8 cellular contexts compared by ENCODE assay signal in genomic region chr4:7067523-7068278, GRCh38. TPM values are rescaled to one million over a fixed set of nuclear protein-coding genes. Genes with fewer than 3 reads are reported as not detected.
DNase-seq lines count a peak whose midpoint lies in the region; ATAC-seq and TF ChIP-seq lines count a peak whose summit lies in the region.

Gene GRPEL1 (minus strand): TSS chr4:7068064. CDS start chr4:7068032, 32 bp downstream.

- H3K27me3 Mint-ChIP-seq in activated T-cell treated with anti-CD3 and anti-CD28 coated beads, Interleukin-2, amount 50 U/mL, for 24 hours = peaks cover 2% of the 10 kb centered on the region

- peak within 1 kb of the TSS; percentile 96 for H3K27ac Mint-ChIP-seq in activated T-cell treated with anti-CD3 and anti-CD28 coated beads, Interleukin-2, amount 50 U/mL, for 24 hours

- H4K20me1 ChIP-seq in OCI-LY3 (ENCODE audit: insufficient read depth, low read length) = peaks cover 33% of the 10 kb centered on the region

- H3K27me3 ChIP-seq in OCI-LY3 (ENCODE audit: low read depth, low read length) (peaks cover 12% of the 10 kb centered on the region; the same call in 1 of the 2 replicates), esophagus (ENCODE audit: control insufficient read depth in 1 of 2, insufficient read depth in 2 of 2, low read length in 2 of 2) (no peaks in the 10 kb centered on the region), mucosa of rectum (ENCODE audit: control insufficient read depth in 2 of 2, insufficient read depth in 2 of 2, low read length in 2 of 2) (no peaks in the 10 kb centered on the region)

- peaks cover 49% of the 10 kb centered on the region for H3K79me2 ChIP-seq in OCI-LY3 (ENCODE audit: low read length)

- peak; percentile 17; the same call in 1 of the 2 replicates for TF ChIP-seq CTCF in OCI-LY3 (IDR thresholded peaks at IDR 0.05; ENCODE audit: low read depth, low read length)

- peaks cover 54% of the 10 kb centered on the region for H3K36me3 Mint-ChIP-seq in activated T-cell treated with anti-CD3 and anti-CD28 coated beads, Interleukin-2, amount 50 U/mL, for 24 hours (ENCODE audit: low read depth)

- H3K4me1 Mint-ChIP-seq in activated T-cell treated with anti-CD3 and anti-CD28 coated beads, Interleukin-2, amount 50 U/mL, for 24 hours (ENCODE audit: low read depth) = peaks cover 51% of the 10 kb centered on the region

- H3K9me3 ChIP-seq in OCI-LY3 (ENCODE audit: insufficient read depth, low read length) (no peaks in the 10 kb centered on the region), esophagus (ENCODE audit: control insufficient read depth in 2 of 2, insufficient read depth in 1 of 2, low read depth in 1 of 2, low read length in 1 of 2) (no peaks in the 10 kb centered on the region), mucosa of rectum (ENCODE audit: control insufficient read depth in 2 of 2, low read length in 2 of 2) (no peaks in the 10 kb centered on the region)

- peak within 1 kb of the TSS; percentile 55 for H3K27ac ChIP-seq in OCI-LY3 (ENCODE audit: low read length)
- H3K27ac ChIP-seq in esophagus (ENCODE audit: low read depth in 2 of 2, low read length in 1 of 2) = peak within 1 kb of the TSS; percentile 97 to 98
- peak within 1 kb of the TSS; percentile 84 to 94 for H3K27ac ChIP-seq in mucosa of rectum (ENCODE audit: low read depth in 2 of 2, low read length in 2 of 2)

- DNase-seq in DMS53 (lab: John Stamatoyannopoulos, UW) (peak; percentile 100), HuH-7.5 (ENCODE audit: low spot score) (peak; percentile 97)
- no peak for DNase-seq in activated T-cell treated with anti-CD3 and anti-CD28 coated beads, Interleukin-2, amount 50 U/mL, for 24 hours
- DNase-seq in stimulated activated CD8-positive, alpha-beta memory T cell treated with anti-CD3 and anti-CD28 coated beads, Interleukin-7, amount 100 ng/mL, for 48 hours (ENCODE audit: extremely low read depth in 1 of 2, low read depth in 1 of 2) = peak; percentile 99

- peak within 1 kb of the TSS; percentile 93 for H3K4me2 ChIP-seq in OCI-LY3 (ENCODE audit: low read length)

- H3K9me3 Mint-ChIP-seq in activated T-cell treated with anti-CD3 and anti-CD28 coated beads, Interleukin-2, amount 50 U/mL, for 24 hours = no peaks in the 10 kb centered on the region

- H3K4me3 Mint-ChIP-seq in activated T-cell treated with anti-CD3 and anti-CD28 coated beads, Interleukin-2, amount 50 U/mL, for 24 hours = peak within 1 kb of the TSS; percentile 95

- H3K4me3 ChIP-seq in OCI-LY3 (ENCODE audit: low read length) (peak within 1 kb of the TSS; percentile 93), esophagus (ENCODE audit: low read depth in 1 of 2, low read length in 2 of 2) (peak within 1 kb of the TSS; percentile 68 to 91), mucosa of rectum (ENCODE audit: low read length in 2 of 2) (peak within 1 kb of the TSS; percentile 89 to 90)

- peaks cover 17% of the 10 kb centered on the region for H3K4me1 ChIP-seq in OCI-LY3 (ENCODE audit: low read length)
- H3K4me1 ChIP-seq in esophagus (ENCODE audit: control insufficient read depth in 2 of 2, insufficient read depth in 2 of 2, low read length in 1 of 2) = peaks cover 2 to 4% of the 10 kb centered on the region in 2 donors
- peaks cover 11 to 17% of the 10 kb centered on the region in 2 donors for H3K4me1 ChIP-seq in mucosa of rectum (ENCODE audit: control insufficient read depth in 2 of 2, insufficient read depth in 2 of 2, low read length in 2 of 2)

- WGBS in esophagus, 2 donors = 1% methylated on average over 69 to 75 of the region's 75 CpGs

- peak; percentile 88 for ATAC-seq in GM21528 (IDR thresholded peaks at IDR 0.05; ENCODE audit: low FRiP score, unreplicated experiment)

- H2AFZ ChIP-seq in OCI-LY3 (ENCODE audit: low read depth, low read length) = peak within 1 kb of the TSS; percentile 90

- H3K36me3 ChIP-seq in OCI-LY3 (replicated peaks; ENCODE audit: low read depth, low read length) = peaks cover 34% of the 10 kb centered on the region
- peaks cover 4 to 12% of the 10 kb centered on the region in 2 donors for H3K36me3 ChIP-seq in esophagus (ENCODE audit: control insufficient read depth in 2 of 2, insufficient read depth in 2 of 2, low read length in 1 of 2)
- peaks cover 10 to 17% of the 10 kb centered on the region in 2 donors for H3K36me3 ChIP-seq in mucosa of rectum (ENCODE audit: control insufficient read depth in 2 of 2, insufficient read depth in 2 of 2, low read length in 2 of 2)

- H3K9ac ChIP-seq in OCI-LY3 (ENCODE audit: low read length) (peak within 1 kb of the TSS; percentile 89), mucosa of rectum (ENCODE audit: low read depth in 1 of 2, low read length in 2 of 2) (peak within 1 kb of the TSS; percentile 72 to 84)

RNA-seq across cellular contexts. Expression of gene GRPEL1, which starts in this region (rescaled TPM):
- polyA plus RNA-seq in esophagus = 10 to 100 TPM; 21.7 to 37.8 TPM
